In the genomic region with DNA sequence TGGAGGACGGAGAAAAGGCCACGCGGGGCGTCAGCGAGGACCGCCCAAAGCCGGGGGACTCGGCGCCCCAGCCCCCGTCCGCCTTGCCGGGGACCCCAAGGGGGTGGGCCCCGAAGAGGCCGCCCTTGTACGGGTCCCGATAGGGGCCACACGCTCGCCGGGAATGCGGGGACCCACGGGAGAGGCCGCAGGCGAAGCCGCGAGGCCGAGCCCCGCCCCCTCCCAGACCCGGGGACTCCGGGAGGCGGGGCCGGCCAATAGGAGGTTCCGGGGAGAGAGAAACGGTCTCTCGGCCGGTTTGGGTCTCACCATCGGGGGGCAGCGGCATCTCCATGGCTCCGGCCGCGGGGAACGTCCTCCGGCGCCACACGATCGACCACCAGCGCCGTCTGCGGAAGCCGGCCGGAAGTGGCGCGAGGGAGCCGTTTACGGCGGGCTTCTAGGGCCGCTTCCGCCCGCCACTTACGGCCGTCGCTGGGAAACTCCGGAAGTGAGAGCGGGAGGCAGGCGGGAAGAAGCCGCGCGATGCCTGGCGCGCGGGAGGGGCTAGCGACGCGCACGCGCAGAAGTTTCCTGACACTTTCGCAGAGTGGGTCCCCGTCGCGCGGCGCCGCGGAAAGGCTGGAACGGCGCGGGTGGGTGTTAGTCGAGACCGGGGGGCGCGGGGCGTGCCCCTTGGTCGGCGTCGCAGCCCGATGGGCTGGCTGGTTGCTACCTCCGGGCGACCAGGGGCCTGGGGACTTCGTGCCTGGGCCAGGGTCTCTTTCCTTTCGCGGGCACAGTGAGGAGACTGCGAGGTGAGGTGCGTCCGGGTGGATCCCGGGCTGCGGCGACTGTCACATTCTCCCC, we compare ENCODE assay signal across 8 cellular contexts. TPM values are rescaled to one million over a fixed set of nuclear protein-coding genes. Genes with fewer than 3 reads are reported as not detected.
A peak's percentile ranks its signal among the peaks of the same experiment; 100 is the strongest.
DNase-seq lines count a peak whose midpoint lies in the region; ATAC-seq and TF ChIP-seq lines count a peak whose summit lies in the region.

A gene with protein sequence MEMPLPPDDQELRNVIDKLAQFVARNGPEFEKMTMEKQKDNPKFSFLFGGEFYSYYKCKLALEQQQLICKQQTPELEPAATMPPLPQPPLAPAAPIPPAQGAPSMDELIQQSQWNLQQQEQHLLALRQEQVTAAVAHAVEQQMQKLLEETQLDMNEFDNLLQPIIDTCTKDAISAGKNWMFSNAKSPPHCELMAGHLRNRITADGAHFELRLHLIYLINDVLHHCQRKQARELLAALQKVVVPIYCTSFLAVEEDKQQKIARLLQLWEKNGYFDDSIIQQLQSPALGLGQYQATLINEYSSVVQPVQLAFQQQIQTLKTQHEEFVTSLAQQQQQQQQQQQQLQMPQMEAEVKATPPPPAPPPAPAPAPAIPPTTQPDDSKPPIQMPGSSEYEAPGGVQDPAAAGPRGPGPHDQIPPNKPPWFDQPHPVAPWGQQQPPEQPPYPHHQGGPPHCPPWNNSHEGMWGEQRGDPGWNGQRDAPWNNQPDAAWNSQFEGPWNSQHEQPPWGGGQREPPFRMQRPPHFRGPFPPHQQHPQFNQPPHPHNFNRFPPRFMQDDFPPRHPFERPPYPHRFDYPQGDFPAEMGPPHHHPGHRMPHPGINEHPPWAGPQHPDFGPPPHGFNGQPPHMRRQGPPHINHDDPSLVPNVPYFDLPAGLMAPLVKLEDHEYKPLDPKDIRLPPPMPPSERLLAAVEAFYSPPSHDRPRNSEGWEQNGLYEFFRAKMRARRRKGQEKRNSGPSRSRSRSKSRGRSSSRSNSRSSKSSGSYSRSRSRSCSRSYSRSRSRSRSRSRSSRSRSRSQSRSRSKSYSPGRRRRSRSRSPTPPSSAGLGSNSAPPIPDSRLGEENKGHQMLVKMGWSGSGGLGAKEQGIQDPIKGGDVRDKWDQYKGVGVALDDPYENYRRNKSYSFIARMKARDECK (minus strand): TSS at position 393 of the 849 bp plus-strand sequence. CDS start 59 bp downstream, at position 334.

- H3K27me3 Mint-ChIP-seq in activated B cell treated with CpG ODN at 0.5 μM for 24 hours (no peaks in the 10 kb centered on the region), immature natural killer cell (ENCODE audit: low read depth in 3 of 3) (peaks cover 2 to 10% (median 9%) of the 10 kb centered on the region in 3 donors)

- peaks cover 61% of the 10 kb centered on the region for H3K4me1 Mint-ChIP-seq in activated B cell treated with CpG ODN at 0.5 μM for 24 hours
- H3K4me1 Mint-ChIP-seq in immature natural killer cell: peaks cover 45 to 55% of the 10 kb centered on the region in 2 donors

- POLR2A ChIA-PET in activated B cell treated with CpG ODN at 0.5 μM for 24 hours (lab: Charles Lee): interaction anchor here (0.5 to 5.4 kb wide), 15 partner anchors 10 to 1241 kb away, joined by 3 to 93 read pairs (median 4); partner anchors contain the start of genes C19orf44, CALR3, KLF2 and MED26

- H3K4me3 Mint-ChIP-seq in activated B cell treated with CpG ODN at 0.5 μM for 24 hours: peak within 1 kb of the TSS; percentile 86
- peak within 1 kb of the TSS; percentile 90 to 92 (median 90) for H3K4me3 Mint-ChIP-seq in immature natural killer cell

- intact Hi-C loops in activated B cell treated with CpG ODN at 0.5 μM for 24 hours (cut with micrococcal nuclease): loop anchor here (1.0 to 2.0 kb wide), 9 partner anchors 30 to 355 kb away; partner anchors contain the start of genes AP1M1, C19orf44, CALR3 and MED26

- H3K27ac Mint-ChIP-seq in activated B cell treated with CpG ODN at 0.5 μM for 24 hours (peak within 1 kb of the TSS; percentile 76), immature natural killer cell (peak within 1 kb of the TSS; percentile 89 to 96 (median 94))

- H3K36me3 Mint-ChIP-seq in activated B cell treated with CpG ODN at 0.5 μM for 24 hours (ENCODE audit: low read depth): peaks cover 33% of the 10 kb centered on the region
- H3K36me3 Mint-ChIP-seq in immature natural killer cell: peaks cover 3 to 4% (median 4%) of the 10 kb centered on the region in 3 donors

- DNase-seq in AG08396 (ENCODE audit: low spot score) (peak; percentile 99), NCI-H345 (lab: John Stamatoyannopoulos, UW) (peak; percentile 92), activated B cell treated with CpG ODN at 0.5 μM for 24 hours (peak; percentile 93), cardiac fibroblast (ENCODE audit: low read depth in 2 of 2) (peak; percentile 92 to 95), immature natural killer cell (peak; percentile 93 to 96 (median 96)), smooth muscle cell of the brain vasculature (ENCODE audit: low read depth, low spot score) (peak; percentile 83)

- H3K4me3 ChIP-seq in cardiac fibroblast (replicated peaks in 1 of 2; ENCODE audit: low read depth in 2 of 2, low read length in 2 of 2): peak within 1 kb of the TSS; percentile 95 to 97

- ATAC-seq in GM19023 (IDR thresholded peaks at IDR 0.05; ENCODE audit: unreplicated experiment) (peak; percentile 74), HG03196 (IDR thresholded peaks at IDR 0.05; ENCODE audit: unreplicated experiment) (peak; percentile 78), activated B cell treated with CpG ODN at 0.5 μM for 24 hours (ENCODE audit: low read depth) (peak; percentile 82)

- CTCF ChIA-PET in activated B cell treated with CpG ODN at 0.5 μM for 24 hours (lab: Charles Lee): interaction anchor here (0.6 kb wide), 1 partner anchor 805 kb away, joined by 4 read pairs; no protein-coding TSS in a partner anchor

- H3K9me3 Mint-ChIP-seq in activated B cell treated with CpG ODN at 0.5 μM for 24 hours: no peaks in the 10 kb centered on the region
- no peaks in the 10 kb centered on the region for H3K9me3 Mint-ChIP-seq in immature natural killer cell

- TF ChIP-seq CTCF in activated B cell treated with CpG ODN at 0.5 μM for 24 hours (IDR thresholded peaks at IDR 0.05) (no peak), cardiac fibroblast (IDR thresholded peaks at IDR 0.05; ENCODE audit: low read depth, low read length) (no peak)

RNA-seq across cellular contexts. Expression of the gene that starts here (rescaled TPM):
- 70.9 and 89.3 TPM in 2 replicates for total RNA-seq in activated B cell treated with CpG ODN at 0.5 μM for 24 hours
- 10 to 100 TPM in 1 of 3 donors, 1 to 10 TPM in 2; 1.6 to 19.9 (median 3.4) TPM for polyA plus RNA-seq in immature natural killer cell

Comparison
In these comparisons a context has a peak if more than half of its experiments do, and no peak if none do; other contexts are left out.
1. Peak in every context shown above with its lines: DNase-seq, ATAC-seq and H3K4me3 ChIP-seq.